9 cellular contexts compared by ENCODE assay signal in the genomic region with DNA sequence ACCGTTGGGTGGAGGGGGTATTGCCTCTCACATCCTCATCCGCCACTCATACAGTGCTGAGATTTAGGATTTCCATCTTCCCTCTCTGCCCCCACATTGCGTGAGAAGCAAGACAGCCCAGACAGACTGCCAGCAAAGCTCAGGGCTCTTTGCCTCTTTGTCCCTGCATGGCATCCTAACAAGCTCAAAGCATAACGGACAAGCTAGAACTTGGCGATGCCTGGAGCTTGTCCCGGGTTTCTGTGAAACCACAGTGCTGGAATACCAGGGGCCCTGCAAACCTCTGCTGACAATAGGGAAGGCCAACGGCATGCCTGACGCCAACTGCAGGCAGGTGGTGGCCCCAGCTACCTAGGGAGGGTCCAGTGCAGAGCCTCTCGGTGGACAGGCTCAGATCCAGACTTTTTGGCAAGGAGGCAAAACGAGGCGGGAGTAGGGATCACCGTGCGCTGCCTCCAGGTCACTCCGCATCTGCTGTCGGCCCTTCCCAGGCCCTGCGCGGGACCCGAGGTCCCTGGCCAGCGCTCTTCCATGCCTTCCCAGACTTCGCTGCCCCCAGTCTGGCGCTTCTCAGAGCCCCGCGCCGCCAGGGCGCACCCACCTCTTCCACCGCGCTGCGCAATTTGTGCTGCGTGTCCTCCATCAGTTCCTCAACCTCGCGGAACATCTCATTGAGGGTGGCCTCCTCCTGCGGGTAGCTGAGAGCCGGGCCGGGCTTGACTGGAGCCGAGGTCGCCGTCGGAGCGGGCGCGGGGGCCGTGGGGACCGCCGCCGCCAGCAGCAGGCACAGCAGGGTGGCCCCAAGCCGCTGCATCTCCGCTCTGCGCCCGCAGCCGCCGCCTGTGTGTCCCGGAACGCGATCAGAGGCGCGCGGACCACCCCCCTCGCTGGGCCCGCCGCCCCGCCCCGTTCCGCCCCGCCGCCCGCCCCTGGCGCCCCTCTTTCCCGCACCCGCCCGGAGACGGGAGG. TPM values are rescaled to one million over a fixed set of nuclear protein-coding genes. Genes with fewer than 3 reads are reported as not detected.
A peak's percentile ranks its signal among the peaks of the same experiment; 100 is the strongest.
DNase-seq lines count a peak whose midpoint lies in the region; ATAC-seq, FAIRE-seq and TF ChIP-seq lines count a peak whose summit lies in the region.
"Had no signal": no experiment of that assay in that cellular context is flagged by ENCODE, and none has a peak within 500 bp of the region (broad histone marks: within the 10 kb centered on the region; RNA-seq: fewer than 3 reads in every experiment).

TSS of gene DKK3 (minus strand) at position 858 of the 969 bp plus-strand sequence. CDS start at position 814, 44 bp downstream.

- H3K9me3 ChIP-seq in A549 (no peaks in the 10 kb centered on the region), kidney (ENCODE audit: control insufficient read depth in 1 of 2, low read length in 2 of 2) (no peaks in the 10 kb centered on the region), smooth muscle cell (replicated peaks; ENCODE audit: low read depth) (no peaks in the 10 kb centered on the region)

- H3F3A ChIP-seq in smooth muscle cell (ENCODE audit: low read depth): peaks cover 5% of the 10 kb centered on the region

- H3K27ac ChIP-seq in A549 (peak within 1 kb of the TSS; percentile 76 to 89), kidney (ENCODE audit: low read depth in 2 of 2, low read length in 2 of 2) (no peak within 1 kb of the TSS), smooth muscle cell (ENCODE audit: low read depth) (no peak within 1 kb of the TSS)

- H2AFZ ChIP-seq in smooth muscle cell (ENCODE audit: low read depth): peak within 1 kb of the TSS; percentile 85

- DNase-seq in A549 (ENCODE audit: low read depth in 1 of 2, low spot score in 1 of 2): no peak
- peak; percentile 32 for DNase-seq in HPDE6-E6E7 (ENCODE audit: extremely low spot score)
- peak; percentile 55 for DNase-seq in cerebellum (ENCODE audit: low spot score)
- no peak for DNase-seq in kidney
- DNase-seq in smooth muscle cell (lab: John Stamatoyannopoulos, UW; ENCODE audit: unreplicated experiment): no peak
- DNase-seq in NCI-H1694 (lab: John Stamatoyannopoulos, UW): no peak
- DNase-seq in NCI-H2107 (lab: John Stamatoyannopoulos, UW): no peak
- DNase-seq in COR-L47 (lab: John Stamatoyannopoulos, UW): no peak

- CTCF ChIA-PET in A549 (lab: Yijun Ruan, JAX): interaction anchor here (0.5 to 4.3 kb wide), 5 partner anchors 41 to 973 kb away, joined by 3 to 17 read pairs (median 4); no protein-coding TSS in a partner anchor

- intact Hi-C loops in kidney (cut with DNase I): no loop called here

- H4K20me1 ChIP-seq in smooth muscle cell (ENCODE audit: low read depth): no peaks in the 10 kb centered on the region

- H3K36me3 ChIP-seq in kidney (ENCODE audit: control insufficient read depth in 1 of 2, insufficient read depth in 2 of 2, low read length in 2 of 2) (no peaks in the 10 kb centered on the region), smooth muscle cell (ENCODE audit: low read depth) (no peaks in the 10 kb centered on the region)

- H3K4me3 ChIP-seq in A549 (peak within 1 kb of the TSS; percentile 77), kidney (ENCODE audit: low read length in 2 of 2) (peak within 1 kb of the TSS; percentile 36 to 58), smooth muscle cell (peak within 1 kb of the TSS; percentile 70)

- TF ChIP-seq EP300 in A549 (IDR thresholded peaks at IDR 0.05): no peak

- POLR2A ChIA-PET in A549 (lab: Yijun Ruan, JAX): interaction anchor here (2.6 kb wide), 1 partner anchor 31 kb away, joined by 7 read pairs; no protein-coding TSS in a partner anchor

- 86% methylated on average over 54 of the region's 71 CpGs for WGBS in A549 (ENCODE audit: missing lambda C conversion rate)
- 13% methylated on average over 39 of the region's 71 CpGs for WGBS in smooth muscle cell (ENCODE audit: low lambda C conversion rate)

- no peak within 1 kb of the TSS for H3K9ac ChIP-seq in kidney (ENCODE audit: low read length in 2 of 2)
- peak within 1 kb of the TSS; percentile 15 for H3K9ac ChIP-seq in smooth muscle cell (ENCODE audit: low read depth)

- no peak for TF ChIP-seq RAD21 in A549 (conservative IDR thresholded peaks at IDR 0.05 in 1 of 2, IDR thresholded peaks at IDR 0.05 in 1 of 2)

- H3K4me2 ChIP-seq in A549 (peak within 1 kb of the TSS; percentile 85), smooth muscle cell (peak within 1 kb of the TSS; percentile 94)

- H3K79me2 ChIP-seq in smooth muscle cell (ENCODE audit: low read depth): no peaks in the 10 kb centered on the region

- ATAC-seq in A549: no peak

- TF ChIP-seq CTCF in A549 (IDR thresholded peaks at IDR 0.05) (no peak), kidney (IDR thresholded peaks at IDR 0.05; ENCODE audit: borderline replicate concordance, extremely low read depth, insufficient read depth) (no peak), smooth muscle cell (IDR thresholded peaks at IDR 0.05; ENCODE audit: borderline replicate concordance, insufficient read depth, poor library complexity, severe bottlenecking) (no peak)

- H3K27me3 ChIP-seq in smooth muscle cell (ENCODE audit: low read depth): no peaks in the 10 kb centered on the region

- H3K4me1 ChIP-seq in A549 (peaks cover 18% of the 10 kb centered on the region), kidney (ENCODE audit: control insufficient read depth in 1 of 2, insufficient read depth in 1 of 2, low read depth in 1 of 2, low read length in 2 of 2) (peaks cover 3 to 5% of the 10 kb centered on the region in 2 donors), smooth muscle cell (ENCODE audit: low read depth) (peaks cover 7% of the 10 kb centered on the region)

- TF ChIP-seq POLR2A in A549 (IDR thresholded peaks at IDR 0.05; ENCODE audit: low read length): no peak

- FAIRE-seq in A549 (lab: Jason Lieb, UNC) (no peak), kidney (lab: Jason Lieb, UNC) (no peak)

TF ChIP-seq in A549, 52 proteins besides CTCF, POLR2A, EP300 and RAD21:
- TF ChIP-seq ZSCAN20 (CRISPR knock-in tag; IDR thresholded peaks at IDR 0.05) (no peak), FOSB (CRISPR knock-in tag; IDR thresholded peaks at IDR 0.05) (no peak), BHLHE40 (IDR thresholded peaks at IDR 0.05; ENCODE audit: low read depth, low read length) (no peak)
- TF ChIP-seq, protein P1, sequence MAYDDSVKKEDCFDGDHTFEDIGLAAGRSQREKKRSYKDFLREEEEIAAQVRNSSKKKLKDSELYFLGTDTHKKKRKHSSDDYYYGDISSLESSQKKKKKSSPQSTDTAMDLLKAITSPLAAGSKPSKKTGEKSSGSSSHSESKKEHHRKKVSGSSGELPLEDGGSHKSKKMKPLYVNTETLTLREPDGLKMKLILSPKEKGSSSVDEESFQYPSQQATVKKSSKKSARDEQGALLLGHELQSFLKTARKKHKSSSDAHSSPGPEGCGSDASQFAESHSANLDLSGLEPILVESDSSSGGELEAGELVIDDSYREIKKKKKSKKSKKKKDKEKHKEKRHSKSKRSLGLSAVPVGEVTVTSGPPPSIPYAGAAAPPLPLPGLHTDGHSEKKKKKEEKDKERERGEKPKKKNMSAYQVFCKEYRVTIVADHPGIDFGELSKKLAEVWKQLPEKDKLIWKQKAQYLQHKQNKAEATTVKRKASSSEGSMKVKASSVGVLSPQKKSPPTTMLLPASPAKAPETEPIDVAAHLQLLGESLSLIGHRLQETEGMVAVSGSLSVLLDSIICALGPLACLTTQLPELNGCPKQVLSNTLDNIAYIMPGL (CRISPR knock-in tag; IDR thresholded peaks at IDR 0.05; ENCODE audit: borderline replicate concordance): no peak
- TF ChIP-seq, protein P2, sequence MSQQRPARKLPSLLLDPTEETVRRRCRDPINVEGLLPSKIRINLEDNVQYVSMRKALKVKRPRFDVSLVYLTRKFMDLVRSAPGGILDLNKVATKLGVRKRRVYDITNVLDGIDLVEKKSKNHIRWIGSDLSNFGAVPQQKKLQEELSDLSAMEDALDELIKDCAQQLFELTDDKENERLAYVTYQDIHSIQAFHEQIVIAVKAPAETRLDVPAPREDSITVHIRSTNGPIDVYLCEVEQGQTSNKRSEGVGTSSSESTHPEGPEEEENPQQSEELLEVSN (IDR thresholded peaks at IDR 0.05; ENCODE audit: borderline replicate concordance, low read depth): no peak

RNA-seq across cellular contexts. Expression of gene DKK3, which starts in this region (rescaled TPM):
- polyA plus RNA-seq in A549 (2011; rRNA removed) (18.4 and 22.8 TPM in 2 replicates), A549 (2017; fragmentation: RNase III; extraction: RNeasy Plus Mini Kit Qiagen cat#74134 plus additional on column Dnase treatment) (11.9 to 21.8 TPM (median 20.8 TPM) in 3 replicates), kidney (ENCODE audit: insufficient read depth, low read depth, low replicate concordance) (49.6 TPM), smooth muscle cell (100 and 105 TPM in 2 replicates)
- 6.0 and 6.2 TPM in 2 replicates for polyA plus RNA-seq in A549 (2012; cell fraction: cytosol; rRNA removed)
- polyA plus RNA-seq in A549 (2012; cell fraction: nucleus; rRNA removed): 9.6 and 10.7 TPM in 2 replicates
- polyA minus RNA-seq in A549 (2011; rRNA and poly(A)+ RNA removed): 12.0 and 14.5 TPM in 2 replicates
- total RNA-seq in cerebellum (140 TPM), kidney (59.5 TPM), smooth muscle cell (112 and 113 TPM in 2 replicates)
- total RNA-seq: activated naive CD4-positive, alpha-beta T cell treated with anti-CD3 and anti-CD28 coated beads, Interleukin-2, amount 50 U/mL, for 72 hours had no signal

Comparison
In these comparisons a context has a peak if more than half of its experiments do, and no peak if none do; other contexts are left out.
1. DNase-seq: peak in HPDE6-E6E7 (single experiment) and cerebellum (single experiment); none in A549 (0 of 2), kidney (single experiment), smooth muscle cell (single experiment), NCI-H1694 (single experiment), NCI-H2107 (single experiment) and COR-L47 (single experiment).
2. H3K27ac ChIP-seq: peak in A549 (2 of 2); none in kidney (0 of 2) and smooth muscle cell (single experiment).
3. Peak in every context shown above with its lines, with median percentiles within 50 percentile points of each other: H3K4me3 ChIP-seq.